ENCODE assay signal across 9 cellular contexts in the genomic region with DNA sequence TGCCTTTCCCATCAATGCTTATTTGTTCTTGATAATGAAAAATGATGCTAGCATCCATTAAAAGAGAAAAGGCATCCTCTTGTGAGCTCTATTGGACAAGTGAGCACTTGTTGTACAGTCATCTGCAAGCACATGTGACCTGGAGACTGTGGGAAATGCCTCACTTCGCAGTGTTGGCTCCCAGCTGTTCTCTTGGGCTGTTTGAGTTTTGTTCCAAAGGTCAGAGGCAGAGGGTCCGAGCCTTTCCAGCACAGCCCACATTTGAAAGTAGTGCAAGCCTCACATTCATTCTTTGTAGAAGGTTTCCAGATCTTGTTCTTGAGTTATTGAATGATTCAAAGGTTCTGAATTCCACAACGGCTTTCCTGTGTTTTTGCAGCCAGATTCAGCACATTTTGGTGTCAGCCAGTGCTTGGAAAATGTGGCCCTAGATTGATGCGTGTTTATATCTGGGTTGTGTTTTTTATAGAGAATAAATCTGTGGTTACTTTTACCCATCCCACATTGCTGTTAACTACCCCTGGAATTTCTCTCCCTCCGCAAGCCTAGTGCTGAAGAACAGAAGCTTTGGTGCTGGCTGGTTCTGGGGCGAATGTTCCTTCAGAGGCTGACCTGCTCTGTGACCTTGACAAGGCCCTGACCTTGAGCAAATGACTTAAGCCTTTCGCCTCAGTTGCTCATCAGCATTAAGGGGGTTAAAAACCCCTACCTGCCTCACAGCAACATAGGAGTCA. TPM values are rescaled to one million over a fixed set of nuclear protein-coding genes. Genes with fewer than 3 reads are reported as not detected.
A peak's percentile ranks its signal among the peaks of the same experiment; 100 is the strongest.
DNase-seq lines count a peak whose midpoint lies in the region; ATAC-seq and TF ChIP-seq lines count a peak whose summit lies in the region.
"Had no signal": no experiment of that assay in that cellular context is flagged by ENCODE, and none has a peak within 500 bp of the region (broad histone marks: within the 10 kb centered on the region; RNA-seq: fewer than 3 reads in every experiment).

No MANE protein-coding gene starts in this region.

- DNase-seq in AG08395 (ENCODE audit: low spot score) (peak; percentile 46), NCI-H146 treated with DMSO at 0.1 percent for 48 hours (lab: John Stamatoyannopoulos, UW; ENCODE audit: unreplicated experiment) (peak; percentile 46), astrocyte of the spinal cord (ENCODE audit: low read depth, low spot score) (peak; percentile 86), right lobe of liver (peak; percentile 42 to 71 (median 64)), smooth muscle cell (lab: John Stamatoyannopoulos, UW; ENCODE audit: unreplicated experiment) (no peak), dermis blood vessel endothelial cell (no peak), Right ventricle myocardium superior (no peak), ecto neural progenitor cell (ENCODE audit: low spot score) (no peak)

- H3K36me3 ChIP-seq in right lobe of liver (no peaks in the 10 kb centered on the region), smooth muscle cell (ENCODE audit: low read depth) (no peaks in the 10 kb centered on the region)
- H3K36me3 ChIP-seq: gastroesophageal sphincter had no signal

- WGBS in right lobe of liver (ENCODE audit: insufficient coverage, low coverage, low lambda C conversion rate, missing lambda C conversion rate) = 43% methylated on average over 7 of the region's 7 CpGs
- 69% methylated on average over 7 of the region's 7 CpGs for WGBS in smooth muscle cell (ENCODE audit: low lambda C conversion rate)

- no peak overlapping the region for H3K4me2 ChIP-seq in smooth muscle cell

- H3K27ac ChIP-seq in right lobe of liver (peak overlapping the region; percentile 18 to 72 (median 35)), smooth muscle cell (ENCODE audit: low read depth) (no peak overlapping the region)
- H3K27ac ChIP-seq: gastroesophageal sphincter had no signal

- ATAC-seq in right lobe of liver (peak; percentile 71 to 79 (median 77)), Right ventricle myocardium superior (ENCODE audit: poor library complexity) (no peak)
- ATAC-seq: gastroesophageal sphincter had no signal

- H3K4me1 ChIP-seq in right lobe of liver = peaks cover 0 to 59% (median 21%) of the 10 kb centered on the region in 4 donors
- peaks cover 15% of the 10 kb centered on the region for H3K4me1 ChIP-seq in smooth muscle cell (ENCODE audit: low read depth)
- H3K4me1 ChIP-seq: gastroesophageal sphincter had no signal

- in situ Hi-C loops in astrocyte of the spinal cord (cut with HindIII; ENCODE audit: low sequenced_read_pairs) = no loop called here

- no peak for TF ChIP-seq POLR2A in right lobe of liver (IDR thresholded peaks at IDR 0.05)

- H3K9me3 ChIP-seq in right lobe of liver (no peaks in the 10 kb centered on the region), smooth muscle cell (replicated peaks; ENCODE audit: low read depth) (no peaks in the 10 kb centered on the region)
- H3K9me3 ChIP-seq: gastroesophageal sphincter had no signal

- H3K9ac ChIP-seq in smooth muscle cell (ENCODE audit: low read depth) = no peak overlapping the region

- no peak for TF ChIP-seq CTCF in astrocyte of the spinal cord (IDR thresholded peaks at IDR 0.05; ENCODE audit: low read depth, low read length)
- no peak for TF ChIP-seq CTCF in right lobe of liver (IDR thresholded peaks at IDR 0.05)
- TF ChIP-seq CTCF in smooth muscle cell (IDR thresholded peaks at IDR 0.05; ENCODE audit: borderline replicate concordance, insufficient read depth, poor library complexity, severe bottlenecking) = no peak

- H4K20me1 ChIP-seq in smooth muscle cell (ENCODE audit: low read depth) = peaks cover 13% of the 10 kb centered on the region

- H3K4me3 ChIP-seq in astrocyte of the spinal cord (ENCODE audit: low read depth, low read length) = no peak overlapping the region
- H3K4me3 ChIP-seq in right lobe of liver = no peak overlapping the region
- no peak overlapping the region for H3K4me3 ChIP-seq in smooth muscle cell
- H3K4me3 ChIP-seq: gastroesophageal sphincter had no signal

- no peaks in the 10 kb centered on the region for H3K27me3 ChIP-seq in right lobe of liver
- no peaks in the 10 kb centered on the region for H3K27me3 ChIP-seq in smooth muscle cell (ENCODE audit: low read depth)
- H3K27me3 ChIP-seq: gastroesophageal sphincter had no signal

- no peaks in the 10 kb centered on the region for H3F3A ChIP-seq in smooth muscle cell (ENCODE audit: low read depth)

- intact Hi-C loops in right lobe of liver (cut with DNase I) = loop anchor here (10.0 kb wide), 1 partner anchor 52 kb away; a partner anchor contains a TSS
- intact Hi-C loops in Right ventricle myocardium superior (cut with DNase I) = no loop called here

- H2AFZ ChIP-seq in smooth muscle cell (ENCODE audit: low read depth) = no peak overlapping the region

- H3K79me2 ChIP-seq in smooth muscle cell (ENCODE audit: low read depth) = no peaks in the 10 kb centered on the region

RNA-seq across cellular contexts. Expression of a gene that starts 49.8 kb away (rescaled TPM):
- total RNA-seq in right lobe of liver = 100 to 1,000 TPM in 1 of 6 experiments, 10 to 100 TPM in 5; 54.3 to 130 (median 76.5) TPM
- total RNA-seq in smooth muscle cell = 44.3 and 45.8 TPM in 2 replicates
- polyA plus RNA-seq in smooth muscle cell = 4.7 and 28.0 TPM in 2 replicates
- under 0.01 and 0.17 TPM in 2 replicates for total RNA-seq in dermis blood vessel endothelial cell
- not detected for total RNA-seq in Right ventricle myocardium superior

RNA-seq across cellular contexts. Expression of a gene that starts 56.5 kb away (rescaled TPM):
- total RNA-seq in right lobe of liver = 10 to 100 TPM; 10.9 to 15.5 (median 14.2) TPM
- 4.5 and 11.2 TPM in 2 replicates for total RNA-seq in smooth muscle cell
- 2.7 and 5.2 TPM in 2 replicates for polyA plus RNA-seq in smooth muscle cell
- 17.1 and 37.8 TPM in 2 replicates for total RNA-seq in dermis blood vessel endothelial cell
- total RNA-seq in Right ventricle myocardium superior = 8.4 TPM

Comparison
In these comparisons a context has a peak if more than half of its experiments do, and no peak if none do; other contexts are left out.
1. DNase-seq: peak in AG08395 (single experiment), NCI-H146 treated with DMSO at 0.1 percent for 48 hours (single experiment), astrocyte of the spinal cord (single experiment) and right lobe of liver (3 of 3); none in smooth muscle cell (single experiment), dermis blood vessel endothelial cell (single experiment), Right ventricle myocardium superior (single experiment) and ecto neural progenitor cell (single experiment).
2. RNA of a gene that starts 49.8 kb away (total RNA-seq): 54.3 to 130 TPM in right lobe of liver and 44.3 to 45.8 TPM in smooth muscle cell; under 0.01 to 0.17 TPM in dermis blood vessel endothelial cell and not detected in Right ventricle myocardium superior (single experiment); every median in the first group is over 10 times any median in the second.